8 cellular contexts compared by ENCODE assay signal in genomic region chr11:47407746-47408590, GRCh38. TPM values are rescaled to one million over a fixed set of nuclear protein-coding genes. Genes with fewer than 3 reads are reported as not detected.
DNase-seq lines count a peak whose midpoint lies in the region; ATAC-seq, FAIRE-seq and TF ChIP-seq lines count a peak whose summit lies in the region.

TSS of gene SLC39A13 (plus strand) at chr11:47408590. CDS start at chr11:47410095, 1,505 bp downstream.

- H3K4me3 Mint-ChIP-seq in activated naive CD8-positive, alpha-beta T cell treated with anti-CD3 and anti-CD28 coated beads, Interleukin-2, amount 50 U/mL, for 24 hours, result peak within 1 kb of the TSS; percentile 88

- peak; percentile 90 for ATAC-seq in HG02798 (IDR thresholded peaks at IDR 0.05; ENCODE audit: poor library complexity, unreplicated experiment)
- peak; percentile 89 for ATAC-seq in activated naive CD8-positive, alpha-beta T cell treated with anti-CD3 and anti-CD28 coated beads, Interleukin-2, amount 50 U/mL, for 24 hours
- peak; percentile 93 for ATAC-seq in Right ventricle myocardium superior (ENCODE audit: poor library complexity)

- peak in 1 of 2 donors; percentile 90 for TF ChIP-seq EP300 in tibial nerve (IDR thresholded peaks at IDR 0.05)

- peaks cover 12% of the 10 kb centered on the region for H3K79me1 ChIP-seq in trophoblast cell (ENCODE audit: low read length)

- TF ChIP-seq POLR2A in GM12891 (IDR thresholded peaks at IDR 0.05; ENCODE audit: low read depth, low read length) (peak; percentile 55), tibial nerve (IDR thresholded peaks at IDR 0.05) (peak; percentile 88 to 91)

- peak within 1 kb of the TSS; percentile 55 for H4K12ac ChIP-seq in trophoblast cell (ENCODE audit: low read depth, low read length)

- peak within 1 kb of the TSS; percentile 67 for H2BK120ac ChIP-seq in trophoblast cell (ENCODE audit: insufficient read depth, low read length, poor library complexity)

- H3K27me3 Mint-ChIP-seq in activated naive CD8-positive, alpha-beta T cell treated with anti-CD3 and anti-CD28 coated beads, Interleukin-2, amount 50 U/mL, for 24 hours, result no peaks in the 10 kb centered on the region

- H2BK12ac ChIP-seq in trophoblast cell (ENCODE audit: low read length), result no peak within 1 kb of the TSS

- peaks cover 15 to 23% of the 10 kb centered on the region in 2 experiments for H3K4me1 ChIP-seq in trophoblast cell (ENCODE audit: control insufficient read depth in 1 of 2, insufficient read depth in 2 of 2, low read length in 2 of 2)
- peaks cover 0 to 48% (median 32%) of the 10 kb centered on the region in 4 donors for H3K4me1 ChIP-seq in tibial nerve

- H3K4me2 ChIP-seq in trophoblast cell (ENCODE audit: low read length), result peak within 1 kb of the TSS; percentile 88

- peak within 1 kb of the TSS; percentile 59 for H3K4ac ChIP-seq in trophoblast cell (ENCODE audit: low read depth, low read length)

- peak within 1 kb of the TSS; percentile 90 for H3K18ac ChIP-seq in trophoblast cell (ENCODE audit: low read length)

- peak; percentile 98 for DNase-seq in GM12891 (ENCODE audit: insufficient read length, low spot score)
- DNase-seq in NCI-H1417 (lab: John Stamatoyannopoulos, UW), result peak; percentile 91 to 95 (median 93)
- DNase-seq in SW480 (ENCODE audit: low spot score), result peak; percentile 95
- peak; percentile 94 for DNase-seq in activated naive CD8-positive, alpha-beta T cell treated with anti-CD3 and anti-CD28 coated beads, Interleukin-2, amount 50 U/mL, for 24 hours
- peak; percentile 95 for DNase-seq in Right ventricle myocardium superior
- DNase-seq in trophoblast cell, result peak; percentile 94 to 95
- peak; percentile 85 to 86 for DNase-seq in tibial nerve (ENCODE audit: low spot score in 2 of 2)

- peak within 1 kb of the TSS; percentile 88 for H3K14ac ChIP-seq in trophoblast cell (ENCODE audit: low read length)

- TF ChIP-seq CTCF in tibial nerve (IDR thresholded peaks at IDR 0.05), result peak; percentile 84 to 98 (median 96)

- H3K27ac Mint-ChIP-seq in activated naive CD8-positive, alpha-beta T cell treated with anti-CD3 and anti-CD28 coated beads, Interleukin-2, amount 50 U/mL, for 24 hours, result peak within 1 kb of the TSS; percentile 93

- peak within 1 kb of the TSS; percentile 79 for H2BK5ac ChIP-seq in trophoblast cell (ENCODE audit: low read depth, low read length, poor library complexity)

- H3K9ac ChIP-seq in trophoblast cell (ENCODE audit: low read length), result peak within 1 kb of the TSS; percentile 78

- H4K91ac ChIP-seq in trophoblast cell (ENCODE audit: low read depth, low read length), result peak within 1 kb of the TSS; percentile 81

- peaks cover 8% of the 10 kb centered on the region for H3K79me2 ChIP-seq in trophoblast cell (ENCODE audit: control insufficient read depth, insufficient read depth, low read length, poor library complexity)

- peak within 1 kb of the TSS; percentile 47 for H2AK5ac ChIP-seq in trophoblast cell (ENCODE audit: low read length)

- no peak within 1 kb of the TSS for H3K23ac ChIP-seq in trophoblast cell (ENCODE audit: low read length)

- H3K9me3 Mint-ChIP-seq in activated naive CD8-positive, alpha-beta T cell treated with anti-CD3 and anti-CD28 coated beads, Interleukin-2, amount 50 U/mL, for 24 hours, result no peaks in the 10 kb centered on the region

- H3K4me1 Mint-ChIP-seq in activated naive CD8-positive, alpha-beta T cell treated with anti-CD3 and anti-CD28 coated beads, Interleukin-2, amount 50 U/mL, for 24 hours, result peaks cover 21% of the 10 kb centered on the region

- intact Hi-C loops in Right ventricle myocardium superior (cut with DNase I), result no loop called here

- H2AFZ ChIP-seq in trophoblast cell (ENCODE audit: insufficient read depth, low read length, poor library complexity), result peak within 1 kb of the TSS; percentile 83

- H3K36me3 Mint-ChIP-seq in activated naive CD8-positive, alpha-beta T cell treated with anti-CD3 and anti-CD28 coated beads, Interleukin-2, amount 50 U/mL, for 24 hours (ENCODE audit: low read depth), result no peaks in the 10 kb centered on the region

- H3K36me3 ChIP-seq in trophoblast cell (ENCODE audit: control insufficient read depth in 1 of 2, insufficient read depth in 2 of 2, low read length in 2 of 2) (peaks cover 14 to 19% of the 10 kb centered on the region in 2 experiments), tibial nerve (peaks cover 0 to 24% (median 0%) of the 10 kb centered on the region in 3 donors)

- WGBS in trophoblast cell (ENCODE audit: extremely low coverage, insufficient coverage, insufficient read length), result no CpG with 5 or more reads among the region's 70 CpGs
- WGBS in tibial nerve, 2 donors, result 2 to 9% methylated on average over 10 to 38 of the region's 70 CpGs

- H3K4me3 ChIP-seq in trophoblast cell (ENCODE audit: low read depth, low read length), result peak within 1 kb of the TSS; percentile 88
- H3K4me3 ChIP-seq in tibial nerve, result peak within 1 kb of the TSS; percentile 69 to 94 (median 78)

- no peaks in the 10 kb centered on the region for H3K27me3 ChIP-seq in trophoblast cell (ENCODE audit: insufficient read depth, low read length)
- H3K27me3 ChIP-seq in tibial nerve, result no peaks in the 10 kb centered on the region

- H3K9me3 ChIP-seq in trophoblast cell (ENCODE audit: insufficient read depth, low read depth, low read length), result no peaks in the 10 kb centered on the region
- no peaks in the 10 kb centered on the region for H3K9me3 ChIP-seq in tibial nerve

- peak; percentile 96 for FAIRE-seq in GM12891 (lab: Jason Lieb, UNC)

- peak within 1 kb of the TSS; percentile 92 for H3K27ac ChIP-seq in trophoblast cell (ENCODE audit: low read depth, low read length)
- peak within 1 kb of the TSS; percentile 92 to 97 (median 96) for H3K27ac ChIP-seq in tibial nerve

- peak within 1 kb of the TSS; percentile 96 for H4K8ac ChIP-seq in trophoblast cell (ENCODE audit: low read depth, low read length)

TF ChIP-seq in GM12891, 5 proteins besides CTCF, POLR2A, EP300 and RAD21:
- peak; percentile 51; the same call in 1 of the 2 replicates for TF ChIP-seq POU2F2 (IDR thresholded peaks at IDR 0.05; ENCODE audit: low read depth, low read length)
- TF ChIP-seq TAF1 (IDR thresholded peaks at IDR 0.05; ENCODE audit: low read depth, low read length), result no peak
- 0 out of 2 replicates have a peak, but pooled peaks have one; percentile 55 for TF ChIP-seq POLR2AphosphoS5 (IDR thresholded peaks at IDR 0.05; ENCODE audit: low read depth, low read length)
- peak; percentile 59 for TF ChIP-seq PAX5 (IDR thresholded peaks at IDR 0.05; ENCODE audit: insufficient read depth, low read length, severe bottlenecking)
- peak; percentile 97 for TF ChIP-seq SPI1 (IDR thresholded peaks at IDR 0.05; ENCODE audit: low read depth, low read length)

RNA-seq across cellular contexts. Expression of gene SLC39A13, which starts in this region (rescaled TPM):
- 9.2 TPM for polyA plus RNA-seq in GM12891 (2012; ENCODE audit: low read depth, missing spikeins)
- 34.5 TPM for total RNA-seq in Right ventricle myocardium superior
- 27.5 and 28.6 TPM in 2 replicates for polyA plus RNA-seq in trophoblast cell (2013)
- 100 to 1,000 TPM in 3 of 4 donors, 10 to 100 TPM in 1; 91.6 to 142 (median 116) TPM for total RNA-seq in tibial nerve

Comparison
In these comparisons a context has a peak if more than half of its experiments do, and no peak if none do; other contexts are left out.
1. Peak in every context shown above with its lines: DNase-seq, ATAC-seq, H3K4me3 ChIP-seq and H3K27ac ChIP-seq.